Comparison of ENCODE assay signal across 9 cellular contexts in the genomic region with DNA sequence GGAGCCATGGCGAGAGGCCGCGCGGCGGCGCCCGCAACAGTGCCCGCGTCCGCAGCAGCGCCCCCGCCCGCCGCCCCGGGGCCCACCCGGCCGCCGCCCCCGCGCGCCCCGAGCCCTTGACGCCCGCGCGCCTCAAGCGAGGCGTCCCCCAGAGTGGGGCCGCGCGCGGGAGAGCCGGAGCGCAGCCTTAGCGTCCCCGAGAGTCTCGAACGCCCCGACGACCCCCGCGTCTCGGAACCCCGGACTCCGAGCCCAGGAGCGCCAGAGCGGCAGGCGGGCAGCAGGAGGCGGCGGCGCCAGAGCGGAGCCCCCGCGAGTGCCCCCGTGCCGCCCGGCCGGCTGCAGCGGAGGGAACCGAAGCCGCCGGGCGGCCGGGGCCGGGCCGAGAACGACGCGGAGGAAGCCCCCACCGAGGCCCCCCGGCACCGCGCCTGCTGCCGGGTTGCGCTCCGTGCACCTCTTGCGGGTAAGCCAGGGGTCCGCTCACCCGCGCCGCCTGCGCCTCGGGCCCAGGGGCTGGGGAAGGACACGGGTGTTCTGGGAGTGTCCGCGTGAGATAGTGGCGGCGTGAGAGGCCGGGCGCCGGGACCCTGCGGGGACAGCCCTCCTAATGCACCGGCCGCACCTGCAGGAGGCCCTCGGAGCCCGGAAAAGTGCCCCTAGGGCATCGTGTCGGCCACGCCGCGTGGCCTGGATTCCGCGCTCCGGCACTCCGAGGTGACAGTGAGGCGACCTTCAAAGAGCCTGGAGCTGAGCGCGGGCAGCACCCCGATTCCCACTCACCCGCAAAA. TPM values are rescaled to one million over a fixed set of nuclear protein-coding genes. Genes with fewer than 3 reads are reported as not detected.
A peak's percentile ranks its signal among the peaks of the same experiment; 100 is the strongest.
DNase-seq lines count a peak whose midpoint lies in the region; ATAC-seq, FAIRE-seq and TF ChIP-seq lines count a peak whose summit lies in the region.
"Had no signal": no experiment of that assay in that cellular context is flagged by ENCODE, and none has a peak within 500 bp of the region (broad histone marks: within the 10 kb centered on the region; RNA-seq: fewer than 3 reads in every experiment).

No MANE protein-coding gene starts in this region.

- intact Hi-C loops in heart left ventricle (cut with DNase I), result loop anchor here (1.0 to 10.0 kb wide), 12 partner anchors 49 to 181 kb away; a partner anchor contains a TSS

- H4K20me1 ChIP-seq in DOHH2 (ENCODE audit: control insufficient read depth, insufficient read depth, low read depth, low read length), result peaks cover 19% of the 10 kb centered on the region

- H3K4me3 ChIP-seq in DOHH2 (ENCODE audit: low read length) (peak overlapping the region; percentile 87), heart left ventricle (peak overlapping the region; percentile 75 to 99 (median 93))

- no peaks in the 10 kb centered on the region for H3K9me3 ChIP-seq in DOHH2 (ENCODE audit: control insufficient read depth, insufficient read depth, low read length)
- H3K9me3 ChIP-seq in heart left ventricle, result no peaks in the 10 kb centered on the region

- DNase-seq in NCI-H69 (lab: John Stamatoyannopoulos, UW), result peak; percentile 56
- DNase-seq in activated gamma-delta T cell (lab: John Stamatoyannopoulos, UW), result peak; percentile 27
- peak; percentile 44 to 79 (median 60) for DNase-seq in heart left ventricle
- DNase-seq in retina, result peak; percentile 77
- DNase-seq in RCC 7860 (ENCODE audit: low spot score), result no peak
- DNase-seq in NCI-H446 (lab: John Stamatoyannopoulos, UW), result no peak

- peaks cover 12% of the 10 kb centered on the region for H3F3A ChIP-seq in DOHH2 (ENCODE audit: control insufficient read depth, insufficient read depth)

- TF ChIP-seq CTCF in DOHH2 (IDR thresholded peaks at IDR 0.05; ENCODE audit: low read depth, low read length, poor library complexity, severe bottlenecking), result no peak
- peak in 3 of 12 donors; percentile 31 to 35 (median 33) for TF ChIP-seq CTCF in heart left ventricle (IDR thresholded peaks at IDR 0.05)

- H3K4me1 ChIP-seq in DOHH2 (ENCODE audit: control insufficient read depth, low read length) (peaks cover 68% of the 10 kb centered on the region), heart left ventricle (peaks cover under 1 to 57% (median 43%) of the 10 kb centered on the region in 12 donors)

- peak overlapping the region; percentile 78 for H3K4me2 ChIP-seq in DOHH2 (ENCODE audit: low read length)

- H3K9me2 ChIP-seq in DOHH2 (replicated peaks; ENCODE audit: control insufficient read depth, low read length), result no peaks in the 10 kb centered on the region

- peaks cover 55% of the 10 kb centered on the region for H3K79me2 ChIP-seq in DOHH2 (ENCODE audit: control insufficient read depth, low read length)

- H3K27me3 ChIP-seq in DOHH2 (ENCODE audit: control insufficient read depth, low read length), result no peaks in the 10 kb centered on the region
- H3K27me3 ChIP-seq in heart left ventricle, result no peaks in the 10 kb centered on the region

- peaks cover 37% of the 10 kb centered on the region for H3K36me3 ChIP-seq in DOHH2 (ENCODE audit: control insufficient read depth, low read length)
- H3K36me3 ChIP-seq in heart left ventricle, result no peaks in the 10 kb centered on the region

- H3K27ac ChIP-seq in DOHH2 (ENCODE audit: low read depth, low read length), result peak overlapping the region; percentile 84
- peak overlapping the region; percentile 88 to 97 (median 94) for H3K27ac ChIP-seq in heart left ventricle

- peak in 1 of 2 donors; percentile 8 for TF ChIP-seq POLR2A in heart left ventricle (IDR thresholded peaks at IDR 0.05)

- FAIRE-seq in RCC 7860 (lab: Jason Lieb, UNC), result no peak
- FAIRE-seq: TTC549 had no signal

- ATAC-seq in GM21723 (IDR thresholded peaks at IDR 0.05; ENCODE audit: unreplicated experiment) (peak; percentile 13), heart left ventricle (peak; percentile 39 to 59 (median 57))

- WGBS in heart left ventricle, 4 donors, result 0 to 1% (median 1%) methylated on average over 26 to 110 of the region's 110 CpGs

RNA-seq across cellular contexts. Expression of a gene that starts 51.9 kb away (rescaled TPM):
- total RNA-seq in heart left ventricle, result 1 to 10 TPM; 1.8 to 6.1 (median 3.7) TPM
- 1 to 10 TPM in 1 of 2 donors, under 1 TPM in 1; 0.91 to 1.6 TPM for polyA plus RNA-seq in heart left ventricle

Comparison
In these comparisons a context has a peak if more than half of its experiments do, and no peak if none do; other contexts are left out.
1. DNase-seq: peak in NCI-H69 (single experiment), activated gamma-delta T cell (single experiment), heart left ventricle (5 of 5) and retina (single experiment); none in RCC 7860 (single experiment) and NCI-H446 (0 of 2).